Comparison of ENCODE assay signal across 1 cellular context in the genomic region with DNA sequence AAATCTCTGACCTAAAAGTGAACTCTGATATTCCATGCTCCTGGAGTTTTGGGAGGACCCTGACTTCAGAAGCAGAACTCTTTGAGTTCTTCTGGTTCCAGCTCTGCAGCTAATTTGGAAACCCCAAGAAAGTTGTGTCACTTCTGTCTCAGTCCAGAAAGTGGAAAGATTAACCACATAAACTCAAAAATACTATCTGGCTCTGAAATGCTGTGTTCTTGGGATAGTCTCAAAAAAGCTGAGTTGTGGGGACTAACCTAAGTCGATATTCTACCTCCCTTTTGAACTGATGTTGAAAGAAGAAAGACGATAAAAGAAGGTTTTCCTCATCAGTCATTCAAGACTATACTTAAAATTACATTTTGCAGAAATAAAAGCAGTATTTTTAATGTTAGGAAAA.
TF ChIP-seq lines count a peak whose summit lies in the region.

No MANE protein-coding gene starts in this region.

TF ChIP-seq in WTC11, 78 proteins besides CTCF, POLR2A, EP300 and RAD21 (continued from another document):
- TF ChIP-seq ZNF512 (CRISPR knock-in tag; IDR thresholded peaks at IDR 0.05; ENCODE audit: borderline replicate concordance) (no peak), ZBTB21 (CRISPR knock-in tag; IDR thresholded peaks at IDR 0.05; ENCODE audit: borderline replicate concordance) (no peak), EMX1 (CRISPR knock-in tag; IDR thresholded peaks at IDR 0.05) (no peak), TEAD1 (CRISPR knock-in tag; IDR thresholded peaks at IDR 0.05) (no peak), CBFB (CRISPR knock-in tag; IDR thresholded peaks at IDR 0.05; ENCODE audit: low read depth) (no peak), FOXJ3 (CRISPR knock-in tag; IDR thresholded peaks at IDR 0.05; ENCODE audit: borderline replicate concordance) (no peak), ZNF416 (CRISPR knock-in tag; IDR thresholded peaks at IDR 0.05) (no peak), NR3C1 (CRISPR knock-in tag; conservative IDR thresholded peaks at IDR 0.05; ENCODE audit: low read depth) (no peak)
- TF ChIP-seq, protein P1, sequence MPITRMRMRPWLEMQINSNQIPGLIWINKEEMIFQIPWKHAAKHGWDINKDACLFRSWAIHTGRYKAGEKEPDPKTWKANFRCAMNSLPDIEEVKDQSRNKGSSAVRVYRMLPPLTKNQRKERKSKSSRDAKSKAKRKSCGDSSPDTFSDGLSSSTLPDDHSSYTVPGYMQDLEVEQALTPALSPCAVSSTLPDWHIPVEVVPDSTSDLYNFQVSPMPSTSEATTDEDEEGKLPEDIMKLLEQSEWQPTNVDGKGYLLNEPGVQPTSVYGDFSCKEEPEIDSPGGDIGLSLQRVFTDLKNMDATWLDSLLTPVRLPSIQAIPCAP (CRISPR knock-in tag; IDR thresholded peaks at IDR 0.05): no peak
- TF ChIP-seq, protein P2, sequence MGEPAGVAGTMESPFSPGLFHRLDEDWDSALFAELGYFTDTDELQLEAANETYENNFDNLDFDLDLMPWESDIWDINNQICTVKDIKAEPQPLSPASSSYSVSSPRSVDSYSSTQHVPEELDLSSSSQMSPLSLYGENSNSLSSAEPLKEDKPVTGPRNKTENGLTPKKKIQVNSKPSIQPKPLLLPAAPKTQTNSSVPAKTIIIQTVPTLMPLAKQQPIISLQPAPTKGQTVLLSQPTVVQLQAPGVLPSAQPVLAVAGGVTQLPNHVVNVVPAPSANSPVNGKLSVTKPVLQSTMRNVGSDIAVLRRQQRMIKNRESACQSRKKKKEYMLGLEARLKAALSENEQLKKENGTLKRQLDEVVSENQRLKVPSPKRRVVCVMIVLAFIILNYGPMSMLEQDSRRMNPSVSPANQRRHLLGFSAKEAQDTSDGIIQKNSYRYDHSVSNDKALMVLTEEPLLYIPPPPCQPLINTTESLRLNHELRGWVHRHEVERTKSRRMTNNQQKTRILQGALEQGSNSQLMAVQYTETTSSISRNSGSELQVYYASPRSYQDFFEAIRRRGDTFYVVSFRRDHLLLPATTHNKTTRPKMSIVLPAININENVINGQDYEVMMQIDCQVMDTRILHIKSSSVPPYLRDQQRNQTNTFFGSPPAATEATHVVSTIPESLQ (CRISPR knock-in tag; IDR thresholded peaks at IDR 0.05): no peak
TF ChIP-seq in WTC11: peak in this region for 0.
